Comparison of ENCODE assay signal across 27 cellular contexts in the genomic region with DNA sequence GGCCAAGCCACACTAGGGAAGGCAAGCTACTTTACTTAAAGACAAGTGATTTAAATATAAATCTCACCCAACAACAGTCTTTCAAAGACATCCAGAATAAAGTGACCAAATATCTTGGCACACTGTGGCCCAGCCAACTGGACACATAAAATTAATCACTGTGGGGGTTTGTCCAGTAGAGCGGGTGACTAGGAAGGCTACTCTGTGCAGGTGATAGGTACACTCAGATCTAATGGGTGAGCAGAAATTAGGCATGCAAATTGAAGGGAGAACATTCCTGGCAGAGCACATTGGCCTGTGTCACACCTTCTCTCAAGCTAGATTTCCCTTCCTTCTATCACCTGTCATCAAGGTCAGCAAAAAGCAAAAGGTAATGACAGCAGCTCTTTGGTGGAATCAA. TPM values are rescaled to one million over a fixed set of nuclear protein-coding genes. Genes with fewer than 3 reads are reported as not detected.
"Had no signal": no experiment of that assay in that cellular context is flagged by ENCODE, and none has a peak within 500 bp of the region (broad histone marks: within the 10 kb centered on the region; RNA-seq: fewer than 3 reads in every experiment).

No MANE protein-coding gene starts in this region.

- H3K27ac Mint-ChIP-seq: activated CD8-positive, alpha-beta T cell treated with anti-CD3 and anti-CD28 coated beads, Interleukin-2, amount 10 ng/mL, durations not matched to agents 7 days and 5 days; activated naive CD4-positive, alpha-beta T cell treated with anti-CD3 and anti-CD28 coated beads, Interleukin-2, amount 50 U/mL, for 24 hours; activated T-cell treated with anti-CD3 and anti-CD28 coated beads, Interleukin-2, amount 50 U/mL, for 24 hours; activated T-helper 1 cell treated with anti-CD3 and anti-CD28 coated beads, Interleukin-12 subunit alpha, Interleukin-12 subunit beta, Interleukin-2, Interleukin-4 antibody, amounts not matched to agents 30 ng/mL and 10 ng/mL and 1 ng/mL, durations not matched to agents 14 hours and 24 hours and 36 hours; T-helper 1 cell treated with Interleukin-12 subunit alpha and Interleukin-12 subunit beta and Interleukin-4 antibody, amounts not matched to agents 30 μg/mL and 1 μg/mL, for 36 hours had no signal

- H3K9me3 Mint-ChIP-seq: activated naive CD4-positive, alpha-beta T cell treated with anti-CD3 and anti-CD28 coated beads, Interleukin-2, amount 50 U/mL, for 24 hours; activated T-helper 1 cell treated with anti-CD3 and anti-CD28 coated beads, Interleukin-12 subunit alpha, Interleukin-12 subunit beta, Interleukin-2, Interleukin-4 antibody, amounts not matched to agents 30 ng/mL and 10 ng/mL and 1 ng/mL, durations not matched to agents 14 hours and 24 hours and 36 hours had no signal

- H3K4me3 Mint-ChIP-seq: activated CD8-positive, alpha-beta T cell treated with anti-CD3 and anti-CD28 coated beads, Interleukin-2, amount 10 ng/mL, durations not matched to agents 7 days and 5 days; activated naive CD4-positive, alpha-beta T cell treated with anti-CD3 and anti-CD28 coated beads, Interleukin-2, amount 50 U/mL, for 24 hours; activated T-cell treated with anti-CD3 and anti-CD28 coated beads, Interleukin-2, amount 50 U/mL, for 24 hours; activated T-helper 1 cell treated with anti-CD3 and anti-CD28 coated beads, Interleukin-12 subunit alpha, Interleukin-12 subunit beta, Interleukin-2, Interleukin-4 antibody, amounts not matched to agents 30 ng/mL and 10 ng/mL and 1 ng/mL, durations not matched to agents 14 hours and 24 hours and 36 hours; T-helper 1 cell treated with Interleukin-12 subunit alpha and Interleukin-12 subunit beta and Interleukin-4 antibody, amounts not matched to agents 30 μg/mL and 1 μg/mL, for 36 hours had no signal

- H3K27me3 Mint-ChIP-seq: activated naive CD4-positive, alpha-beta T cell treated with anti-CD3 and anti-CD28 coated beads, Interleukin-2, amount 50 U/mL, for 24 hours; activated T-cell treated with anti-CD3 and anti-CD28 coated beads, Interleukin-2, amount 50 U/mL, for 24 hours had no signal

- H3K4me1 ChIP-seq: Peyer's patch, SJSA1 had no signal

- H3K27me3 ChIP-seq: body of pancreas, Peyer's patch had no signal

- H3K9me3 ChIP-seq: SJSA1 had no signal

- H3K27ac ChIP-seq: RWPE1, SJSA1 had no signal

- H3K36me3 ChIP-seq: Peyer's patch, SJSA1 had no signal

- DNase-seq: activated CD4-positive, alpha-beta T cell treated with anti-CD3 and anti-CD28 coated beads for 4 hours; activated CD8-positive, alpha-beta T cell treated with anti-CD3 and anti-CD28 coated beads, Interleukin-2, amount 10 ng/mL, durations not matched to agents 7 days and 5 days; activated effector memory CD4-positive, alpha-beta T cell treated with Interleukin-2 at 50 U/mL for 16 hours; activated naive CD4-positive, alpha-beta T cell; activated T-cell treated with anti-CD3 and anti-CD28 coated beads, Interleukin-2, amount 50 U/mL, for 24 hours; aorta; body of pancreas; Kasumi-1; KBM-7; NCI-H1048; NCI-H146; NCI-H187 treated with DMSO at 0.1 percent for 48 hours; NCI-H2171; NCI-H226; NCI-H510A; NCI-H526 treated with DMSO at 0.1 percent for 48 hours; OCI-M1; Peyer's patch; Right ventricle myocardium superior; SW 1271 had no signal

- H3K4me3 ChIP-seq: body of pancreas, Peyer's patch, SJSA1 had no signal

- ATAC-seq: activated CD4-positive, CD25-positive, alpha-beta regulatory T cell treated with anti-CD3 and anti-CD28 coated beads, Interleukin-2, amount 50 U/mL, for 24 hours; activated CD8-positive, alpha-beta T cell treated with anti-CD3 and anti-CD28 coated beads, Interleukin-2, amount 10 ng/mL, durations not matched to agents 7 days and 5 days; body of pancreas; SK-N-SH treated with all-trans-retinoic acid at 6 μM for 48 hours had no signal

- H3K36me3 Mint-ChIP-seq: activated naive CD4-positive, alpha-beta T cell treated with anti-CD3 and anti-CD28 coated beads, Interleukin-2, amount 50 U/mL, for 24 hours had no signal

RNA-seq across cellular contexts. Expression of a gene that starts 23.4 kb away (rescaled TPM):
- total RNA-seq: SJSA1 had no signal
